8 cellular contexts compared by ENCODE assay signal in genomic region chr1:6614019-6614952, GRCh38. TPM values are rescaled to one million over a fixed set of nuclear protein-coding genes. Genes with fewer than 3 reads are reported as not detected.
DNase-seq lines count a peak whose midpoint lies in the region; ATAC-seq, FAIRE-seq and TF ChIP-seq lines count a peak whose summit lies in the region.

No MANE protein-coding gene starts in this region.

- no CpG with 5 or more reads among the region's 121 CpGs for WGBS in HepG2 (ENCODE audit: low lambda C conversion rate)

- peaks cover 20% of the 10 kb centered on the region for H3K4me1 Mint-ChIP-seq in GM23338

- TF ChIP-seq RAD21 in HepG2 (CRISPR knock-in tag; IDR thresholded peaks at IDR 0.05) = no peak

- peaks cover 32% of the 10 kb centered on the region for H3K27me3 Mint-ChIP-seq in GM23338 (ENCODE audit: insufficient read depth, low read depth, poor library complexity)

- TF ChIP-seq CTCF in A673 (conservative IDR thresholded peaks at IDR 0.05; ENCODE audit: low read depth, low read length) (no peak), GM23338 (conservative IDR thresholded peaks at IDR 0.05; ENCODE audit: low read depth in 2 of 2) (no peak), WI38 (IDR thresholded peaks at IDR 0.05; ENCODE audit: low read depth, low read length) (no peak), colonic mucosa (IDR thresholded peaks at IDR 0.05) (no peak), HepG2 (CRISPR knock-in tag; IDR thresholded peaks at IDR 0.05) (no peak)

- CTCF ChIA-PET in A673 (lab: Charles Lee) = no interaction called here
- CTCF ChIA-PET in HepG2 (lab: Yijun Ruan, JAX; ENCODE audit: low intra/inter-chr PET ratio, low total read pairs) = no interaction called here

- H3K9me3 ChIP-seq in A673 (ENCODE audit: low read depth, low read length, poor library complexity, severe bottlenecking) (no peaks in the 10 kb centered on the region), colonic mucosa (no peaks in the 10 kb centered on the region), HepG2 (ENCODE audit: low read length) (no peaks in the 10 kb centered on the region)

- peak overlapping the region; percentile 73; the same call in 2 of the 3 replicates for H3K4me3 Mint-ChIP-seq in GM23338

- H3K27me3 ChIP-seq in A673 (replicated peaks; ENCODE audit: insufficient read depth, low read depth, low read length, poor library complexity) (no peaks in the 10 kb centered on the region), GM23338 (ENCODE audit: insufficient read depth) (peaks cover 14% of the 10 kb centered on the region), colonic mucosa (no peaks in the 10 kb centered on the region), HepG2 (ENCODE audit: control insufficient read depth in 1 of 2, insufficient read depth in 2 of 2, low read length in 2 of 2) (no peaks in the 10 kb centered on the region; a peak in 1 of 5 replicates)

- H3K79me2 ChIP-seq in GM23338 (replicated peaks; ENCODE audit: insufficient read depth) (peaks cover 46% of the 10 kb centered on the region), HepG2 (ENCODE audit: insufficient read depth, low read length) (peaks cover 27% of the 10 kb centered on the region)

- FAIRE-seq in HepG2 (lab: Jason Lieb, UNC) = no peak

- no TSS peak for BruUV-seq in A673 (replicated peaks; lab: Mats Ljungman, UMichigan)
- no TSS peak for BruUV-seq in HepG2 (replicated peaks; lab: Mats Ljungman, UMichigan)

- TF ChIP-seq EP300 in HepG2 (IDR thresholded peaks at IDR 0.05; ENCODE audit: low read depth in 2 of 2, low read length in 2 of 2) (no peak), HepG2 (CRISPR knock-in tag; IDR thresholded peaks at IDR 0.05; ENCODE audit: borderline replicate concordance) (no peak)

- H3K36me3 Mint-ChIP-seq in GM23338 (ENCODE audit: low read depth) = peaks cover 27% of the 10 kb centered on the region

- H3K27ac ChIP-seq in A673 (ENCODE audit: low read depth, low read length, poor library complexity, severe bottlenecking) (peak overlapping the region; percentile 88), GM23338 (ENCODE audit: low read depth) (peak overlapping the region; percentile 80; the same call in 1 of the 2 replicates), colonic mucosa (peak overlapping the region; percentile 72), HepG2 (ENCODE audit: extremely low read length, insufficient read depth, low read length) (peak overlapping the region; percentile 87)

- H3K9me2 ChIP-seq in GM23338 (ENCODE audit: insufficient read depth) = peaks cover 3% of the 10 kb centered on the region; the same call in 1 of the 2 replicates

- H3K36me3 ChIP-seq in A673 (ENCODE audit: insufficient read depth, low read length, poor library complexity, severe bottlenecking) (peaks cover 27% of the 10 kb centered on the region), GM23338 (ENCODE audit: insufficient read depth) (0 out of 2 replicates have a peak, but pooled peaks cover 6% of the 10 kb centered on the region), colonic mucosa (no peaks in the 10 kb centered on the region), HepG2 (replicated peaks in 1 of 2; ENCODE audit: control insufficient read depth in 1 of 2, insufficient read depth in 2 of 2, low read length in 2 of 2) (peaks cover 0 to 25% of the 10 kb centered on the region in 2 experiments; a peak in 2 of 5 replicates)

- DNase-seq in A673 (ENCODE audit: low spot score) (peak; percentile 64), GM23338 (ENCODE audit: low spot score) (peak; percentile 68), colonic mucosa (peak; percentile 58), HepG2 (ENCODE audit: low spot score) (no peak), COLO829 (ENCODE audit: low spot score) (no peak)
- peak; percentile 56 for DNase-seq in stimulated activated CD8-positive, alpha-beta memory T cell treated with anti-CD3 and anti-CD28 coated beads, Interleukin-4, amount 100 ng/mL, for 24 hours (ENCODE audit: low read depth)

- peaks cover 23% of the 10 kb centered on the region for H3F3A ChIP-seq in GM23338 (replicated peaks; ENCODE audit: low read depth)

- H3K9ac ChIP-seq in colonic mucosa (ENCODE audit: low read depth in 2 of 2, low read length in 2 of 2) (peak overlapping the region; percentile 61 to 86), HepG2 (ENCODE audit: insufficient read depth, low read depth, low read length) (peak overlapping the region; percentile 80; the same call in 1 of the 2 replicates)

- H3K9me3 Mint-ChIP-seq in GM23338 = peaks cover 3% of the 10 kb centered on the region; the same call in 1 of the 3 replicates

- H4K20me1 ChIP-seq in GM23338 (replicated peaks; ENCODE audit: insufficient read depth) = peaks cover 38% of the 10 kb centered on the region
- H4K20me1 ChIP-seq in HepG2 (ENCODE audit: insufficient read depth, low read length) = no peaks in the 10 kb centered on the region; the same call in 1 of the 2 replicates

- in situ Hi-C loops in HepG2 (cut with HindIII; ENCODE audit: extremely low pct_ligation_motif_present, low pct_unique_long_range_greater_than_20kb) = no loop called here

- no peak overlapping the region for H3K27ac Mint-ChIP-seq in GM23338

- H3K4me2 ChIP-seq in GM23338 (peak overlapping the region; percentile 79), HepG2 (ENCODE audit: low read depth, low read length) (peak overlapping the region; percentile 23; the same call in 1 of the 2 replicates)

- intact Hi-C loops in A673 (cut with micrococcal nuclease; ENCODE audit: unreplicated experiment) = no loop called here
- intact Hi-C loops in colonic mucosa (cut with DNase I) = no loop called here
- intact Hi-C loops in HepG2 (cut with micrococcal nuclease; ENCODE audit: unreplicated experiment) = no loop called here

- peak overlapping the region; percentile 99 for H3K4me3 ChIP-seq in A673 (ENCODE audit: low read depth, low read length, poor library complexity, severe bottlenecking)
- peak overlapping the region; percentile 96 for H3K4me3 ChIP-seq in GM23338
- H3K4me3 ChIP-seq in WI38 (ENCODE audit: low read depth, low read length) = peak overlapping the region; percentile 77
- peak overlapping the region; percentile 95 for H3K4me3 ChIP-seq in colonic mucosa
- peak overlapping the region; percentile 84 to 97 (median 92) for H3K4me3 ChIP-seq in HepG2 (replicated peaks in 1 of 3; ENCODE audit: insufficient read depth in 1 of 3, low read depth in 2 of 3, low read length in 3 of 3)

- H2AFZ ChIP-seq in GM23338 (no peak overlapping the region), HepG2 (ENCODE audit: low read length) (no peak overlapping the region)

- peaks cover 5% of the 10 kb centered on the region for H3K4me1 ChIP-seq in A673 (ENCODE audit: insufficient read depth, low read length, poor library complexity, severe bottlenecking)
- H3K4me1 ChIP-seq in GM23338 (ENCODE audit: insufficient read depth) = peaks cover 11% of the 10 kb centered on the region
- peaks cover 3% of the 10 kb centered on the region for H3K4me1 ChIP-seq in colonic mucosa
- H3K4me1 ChIP-seq in HepG2 (ENCODE audit: insufficient read depth, low read length) = peaks cover 44% of the 10 kb centered on the region

- TF ChIP-seq POLR2A in HepG2 (IDR thresholded peaks at IDR 0.05; ENCODE audit: insufficient read depth in 1 of 2, low read depth in 2 of 2, low read length in 2 of 2) = no peak

- peak; percentile 18 for ATAC-seq in GM23338
- peak; percentile 23 for ATAC-seq in HepG2
- ATAC-seq in GM21528 (IDR thresholded peaks at IDR 0.05; ENCODE audit: low FRiP score, unreplicated experiment) = no peak

- POLR2A ChIA-PET in A673 (lab: Charles Lee; ENCODE audit: low non-redundant PET) (interaction anchor here (1.1 kb wide), 1 partner anchor 558 kb away, joined by 4 read pairs; no protein-coding TSS in a partner anchor), HepG2 (lab: Yijun Ruan, JAX) (interaction anchor here (5.6 kb wide), 1 partner anchor 13 kb away, joined by 60 read pairs; the partner anchor contains the start of gene KLHL21)

RNA-seq across cellular contexts. Expression of gene PHF13, which starts 0.8 kb away (rescaled TPM):
- total RNA-seq in A673 (2021) (37.8 and 44.2 TPM in 2 replicates), colonic mucosa (10 to 100 TPM in 1 of 2 donors, 1 to 10 TPM in 1; 8.0 to 13.4 TPM), HepG2 (2016; rRNA removed; fragmentation: Illumina TruSeq; extraction: Trizol) (7.4 and 8.4 TPM in 2 replicates)
- total RNA-seq in GM23338 (2014; rRNA removed; shearing (Covaris generic)) = 33.2 and 37.1 TPM in 2 replicates
- polyA plus RNA-seq in GM23338 (2016; fragmentation: Nextera tagmentation; extraction: Ambion mirVana) (10.4 and 12.1 TPM in 2 replicates), HepG2 (2011; rRNA removed) (4.7 and 6.1 TPM in 2 replicates)
- total RNA-seq in HepG2 (2016; cell fraction: cytosol; rRNA removed; fragmentation: Illumina TruSeq; extraction: Trizol; ENCODE audit: low read depth) = 1.8 TPM in 2 replicates
- 7.7 and 8.2 TPM in 2 replicates for total RNA-seq in HepG2 (2016; cell fraction: insoluble cytoplasmic fraction; rRNA removed; fragmentation: Illumina TruSeq; extraction: Trizol)
- total RNA-seq in HepG2 (2016; cell fraction: membrane; rRNA removed; fragmentation: Illumina TruSeq; extraction: Trizol) = 5.3 and 5.8 TPM in 2 replicates
- total RNA-seq in HepG2 (2016; cell fraction: nucleus; rRNA removed; fragmentation: Illumina TruSeq; extraction: Trizol) = 8.5 and 10.6 TPM in 2 replicates
- 3.7 and 4.9 TPM in 2 replicates for polyA plus RNA-seq in HepG2 (2011; cell fraction: cytosol; rRNA removed)
- 9.9 and 12.6 TPM in 2 replicates for polyA plus RNA-seq in HepG2 (2011; cell fraction: nucleus; rRNA removed)
- 15.6 and 16.1 TPM in 2 replicates for polyA plus RNA-seq in HepG2 (2012)
- polyA plus RNA-seq in HepG2 (2016; cell fraction: cytosol; fragmentation: Illumina TruSeq; extraction: Trizol; ENCODE audit: low read depth) = 0.83 and 0.97 TPM in 2 replicates
- 9.5 and 10.6 TPM in 2 replicates for polyA plus RNA-seq in HepG2 (2016; cell fraction: insoluble cytoplasmic fraction; fragmentation: Illumina TruSeq; extraction: Trizol; ENCODE audit: low read depth)
- polyA plus RNA-seq in HepG2 (2016; cell fraction: membrane; fragmentation: Illumina TruSeq; extraction: Trizol; ENCODE audit: low read depth) = 2.9 and 3.0 TPM in 2 replicates
- polyA plus RNA-seq in HepG2 (2016; cell fraction: nucleus; fragmentation: Illumina TruSeq; extraction: Trizol; ENCODE audit: insufficient read depth, low read depth) = 19.2 and 19.9 TPM in 2 replicates
- 2.6 and 5.3 TPM in 2 replicates for polyA minus RNA-seq in HepG2 (2011; rRNA and poly(A)+ RNA removed; ENCODE audit: low replicate concordance)
- polyA minus RNA-seq in HepG2 (2011; cell fraction: cytosol; rRNA and poly(A)+ RNA removed) = 4.9 and 7.5 TPM in 2 replicates
- polyA minus RNA-seq in HepG2 (2011; cell fraction: nucleus; rRNA and poly(A)+ RNA removed) = 4.2 and 4.7 TPM in 2 replicates

RNA-seq across cellular contexts. Expression of gene THAP3, which starts 10.4 kb away (rescaled TPM):
- 23.6 and 27.9 TPM in 2 replicates for total RNA-seq in A673 (2021)
- 15.1 and 18.6 TPM in 2 replicates for total RNA-seq in GM23338 (2014; rRNA removed; shearing (Covaris generic))
- 20.9 and 23.8 TPM in 2 replicates for polyA plus RNA-seq in GM23338 (2016; fragmentation: Nextera tagmentation; extraction: Ambion mirVana)
- total RNA-seq in colonic mucosa = 10 to 100 TPM in 1 of 2 donors, 1 to 10 TPM in 1; 9.1 to 18.2 TPM
- total RNA-seq in HepG2 (2016; rRNA removed; fragmentation: Illumina TruSeq; extraction: Trizol) = 14.9 and 15.0 TPM in 2 replicates
- 9.0 and 9.7 TPM in 2 replicates for total RNA-seq in HepG2 (2016; cell fraction: cytosol; rRNA removed; fragmentation: Illumina TruSeq; extraction: Trizol; ENCODE audit: low read depth)
- 15.7 and 15.9 TPM in 2 replicates for total RNA-seq in HepG2 (2016; cell fraction: insoluble cytoplasmic fraction; rRNA removed; fragmentation: Illumina TruSeq; extraction: Trizol)
- total RNA-seq in HepG2 (2016; cell fraction: membrane; rRNA removed; fragmentation: Illumina TruSeq; extraction: Trizol) = 12.2 and 13.1 TPM in 2 replicates
- 12.6 and 13.1 TPM in 2 replicates for total RNA-seq in HepG2 (2016; cell fraction: nucleus; rRNA removed; fragmentation: Illumina TruSeq; extraction: Trizol)
- 10.3 and 12.1 TPM in 2 replicates for polyA plus RNA-seq in HepG2 (2011; rRNA removed)
- polyA plus RNA-seq in HepG2 (2011; cell fraction: cytosol; rRNA removed) = 7.0 and 10.7 TPM in 2 replicates
- polyA plus RNA-seq in HepG2 (2011; cell fraction: nucleus; rRNA removed) = 24.3 and 30.1 TPM in 2 replicates
- 8.1 and 8.4 TPM in 2 replicates for polyA plus RNA-seq in HepG2 (2012)
- polyA plus RNA-seq in HepG2 (2016; cell fraction: cytosol; fragmentation: Illumina TruSeq; extraction: Trizol; ENCODE audit: low read depth) = 4.4 and 4.8 TPM in 2 replicates
- polyA plus RNA-seq in HepG2 (2016; cell fraction: insoluble cytoplasmic fraction; fragmentation: Illumina TruSeq; extraction: Trizol; ENCODE audit: low read depth) = 11.7 and 12.3 TPM in 2 replicates
- 5.1 and 6.0 TPM in 2 replicates for polyA plus RNA-seq in HepG2 (2016; cell fraction: membrane; fragmentation: Illumina TruSeq; extraction: Trizol; ENCODE audit: low read depth)
- polyA plus RNA-seq in HepG2 (2016; cell fraction: nucleus; fragmentation: Illumina TruSeq; extraction: Trizol; ENCODE audit: insufficient read depth, low read depth) = 24.7 and 27.0 TPM in 2 replicates
- 17.1 and 18.0 TPM in 2 replicates for polyA minus RNA-seq in HepG2 (2011; rRNA and poly(A)+ RNA removed; ENCODE audit: low replicate concordance)
- polyA minus RNA-seq in HepG2 (2011; cell fraction: cytosol; rRNA and poly(A)+ RNA removed) = 3.2 and 4.4 TPM in 2 replicates
- polyA minus RNA-seq in HepG2 (2011; cell fraction: nucleus; rRNA and poly(A)+ RNA removed) = 8.4 and 9.4 TPM in 2 replicates

RNA-seq across cellular contexts. Expression of gene KLHL21, which starts 11.6 kb away (rescaled TPM):
- 29.4 and 38.0 TPM in 2 replicates for total RNA-seq in A673 (2021)
- total RNA-seq in GM23338 (2014; rRNA removed; shearing (Covaris generic)) = 31.1 and 35.9 TPM in 2 replicates
- 7.3 and 7.8 TPM in 2 replicates for polyA plus RNA-seq in GM23338 (2016; fragmentation: Nextera tagmentation; extraction: Ambion mirVana)
- 1 to 10 TPM; 9.4 TPM for total RNA-seq in colonic mucosa
- total RNA-seq in HepG2 (2016; rRNA removed; fragmentation: Illumina TruSeq; extraction: Trizol) = 20.9 and 25.0 TPM in 2 replicates
- total RNA-seq in HepG2 (2016; cell fraction: cytosol; rRNA removed; fragmentation: Illumina TruSeq; extraction: Trizol; ENCODE audit: low read depth) = 4.1 and 5.1 TPM in 2 replicates
- total RNA-seq in HepG2 (2016; cell fraction: insoluble cytoplasmic fraction; rRNA removed; fragmentation: Illumina TruSeq; extraction: Trizol) = 16.6 and 24.3 TPM in 2 replicates
- 11.5 and 11.6 TPM in 2 replicates for total RNA-seq in HepG2 (2016; cell fraction: membrane; rRNA removed; fragmentation: Illumina TruSeq; extraction: Trizol)
- total RNA-seq in HepG2 (2016; cell fraction: nucleus; rRNA removed; fragmentation: Illumina TruSeq; extraction: Trizol) = 22.1 and 26.1 TPM in 2 replicates
- 14.8 and 19.9 TPM in 2 replicates for polyA plus RNA-seq in HepG2 (2011; rRNA removed)
- 10.9 and 14.4 TPM in 2 replicates for polyA plus RNA-seq in HepG2 (2011; cell fraction: cytosol; rRNA removed)
- polyA plus RNA-seq in HepG2 (2011; cell fraction: nucleus; rRNA removed) = 95.0 and 99.0 TPM in 2 replicates
- 13.7 and 34.6 TPM in 2 replicates for polyA plus RNA-seq in HepG2 (2012)
- polyA plus RNA-seq in HepG2 (2016; cell fraction: cytosol; fragmentation: Illumina TruSeq; extraction: Trizol; ENCODE audit: low read depth) = 2.2 and 2.8 TPM in 2 replicates
- 14.0 and 18.0 TPM in 2 replicates for polyA plus RNA-seq in HepG2 (2016; cell fraction: insoluble cytoplasmic fraction; fragmentation: Illumina TruSeq; extraction: Trizol; ENCODE audit: low read depth)
- 4.8 and 5.2 TPM in 2 replicates for polyA plus RNA-seq in HepG2 (2016; cell fraction: membrane; fragmentation: Illumina TruSeq; extraction: Trizol; ENCODE audit: low read depth)
- polyA plus RNA-seq in HepG2 (2016; cell fraction: nucleus; fragmentation: Illumina TruSeq; extraction: Trizol; ENCODE audit: insufficient read depth, low read depth) = 41.5 and 42.6 TPM in 2 replicates
- 28.3 and 69.9 TPM in 2 replicates for polyA minus RNA-seq in HepG2 (2011; rRNA and poly(A)+ RNA removed; ENCODE audit: low replicate concordance)
- 21.0 and 26.5 TPM in 2 replicates for polyA minus RNA-seq in HepG2 (2011; cell fraction: cytosol; rRNA and poly(A)+ RNA removed)
- polyA minus RNA-seq in HepG2 (2011; cell fraction: nucleus; rRNA and poly(A)+ RNA removed) = 34.2 and 40.8 TPM in 2 replicates

RNA-seq across cellular contexts. Expression of gene ZBTB48, which starts 34.5 kb away (rescaled TPM):
- total RNA-seq in A673 (2021) = 29.9 and 35.3 TPM in 2 replicates
- total RNA-seq in GM23338 (2014; rRNA removed; shearing (Covaris generic)) = 21.0 and 25.5 TPM in 2 replicates
- 17.3 and 18.0 TPM in 2 replicates for polyA plus RNA-seq in GM23338 (2016; fragmentation: Nextera tagmentation; extraction: Ambion mirVana)
- 10 to 100 TPM; 37.0 to 44.5 TPM for total RNA-seq in colonic mucosa
- total RNA-seq in HepG2 (2016; rRNA removed; fragmentation: Illumina TruSeq; extraction: Trizol) = 13.8 and 17.1 TPM in 2 replicates
- 5.0 and 5.2 TPM in 2 replicates for total RNA-seq in HepG2 (2016; cell fraction: cytosol; rRNA removed; fragmentation: Illumina TruSeq; extraction: Trizol; ENCODE audit: low read depth)
- total RNA-seq in HepG2 (2016; cell fraction: insoluble cytoplasmic fraction; rRNA removed; fragmentation: Illumina TruSeq; extraction: Trizol) = 8.3 and 21.5 TPM in 2 replicates
- 5.7 and 8.8 TPM in 2 replicates for total RNA-seq in HepG2 (2016; cell fraction: membrane; rRNA removed; fragmentation: Illumina TruSeq; extraction: Trizol)
- 17.3 and 20.3 TPM in 2 replicates for total RNA-seq in HepG2 (2016; cell fraction: nucleus; rRNA removed; fragmentation: Illumina TruSeq; extraction: Trizol)
- polyA plus RNA-seq in HepG2 (2011; rRNA removed) = 13.0 and 18.1 TPM in 2 replicates
- polyA plus RNA-seq in HepG2 (2011; cell fraction: cytosol; rRNA removed) = 10.2 and 13.3 TPM in 2 replicates
- 62.4 and 69.3 TPM in 2 replicates for polyA plus RNA-seq in HepG2 (2011; cell fraction: nucleus; rRNA removed)
- 9.9 and 13.5 TPM in 2 replicates for polyA plus RNA-seq in HepG2 (2012)
- polyA plus RNA-seq in HepG2 (2016; cell fraction: cytosol; fragmentation: Illumina TruSeq; extraction: Trizol; ENCODE audit: low read depth) = 3.7 and 4.2 TPM in 2 replicates
- 7.6 TPM in 2 replicates for polyA plus RNA-seq in HepG2 (2016; cell fraction: insoluble cytoplasmic fraction; fragmentation: Illumina TruSeq; extraction: Trizol; ENCODE audit: low read depth)
- polyA plus RNA-seq in HepG2 (2016; cell fraction: membrane; fragmentation: Illumina TruSeq; extraction: Trizol; ENCODE audit: low read depth) = 5.0 and 5.6 TPM in 2 replicates
- polyA plus RNA-seq in HepG2 (2016; cell fraction: nucleus; fragmentation: Illumina TruSeq; extraction: Trizol; ENCODE audit: insufficient read depth, low read depth) = 44.7 and 51.5 TPM in 2 replicates
- polyA minus RNA-seq in HepG2 (2011; rRNA and poly(A)+ RNA removed; ENCODE audit: low replicate concordance) = 30.6 and 46.1 TPM in 2 replicates
- polyA minus RNA-seq in HepG2 (2011; cell fraction: cytosol; rRNA and poly(A)+ RNA removed) = 4.3 and 8.8 TPM in 2 replicates
- 18.5 and 19.6 TPM in 2 replicates for polyA minus RNA-seq in HepG2 (2011; cell fraction: nucleus; rRNA and poly(A)+ RNA removed)

RNA-seq across cellular contexts. Expression of gene TAS1R1, which starts 59.2 kb away (rescaled TPM):
- total RNA-seq in A673 (2021) (not detected in 2 replicates), colonic mucosa (not detected), HepG2 (2016; rRNA removed; fragmentation: Illumina TruSeq; extraction: Trizol) (0.98 and 1.4 TPM in 2 replicates)
- total RNA-seq in GM23338 (2014; rRNA removed; shearing (Covaris generic)) = not detected in 2 replicates
- polyA plus RNA-seq in GM23338 (2016; fragmentation: Nextera tagmentation; extraction: Ambion mirVana) (0.19 TPM in 1 of 2 replicates, not detected in the other), HepG2 (2011; rRNA removed) (1.6 and 1.9 TPM in 2 replicates)
- total RNA-seq in HepG2 (2016; cell fraction: cytosol; rRNA removed; fragmentation: Illumina TruSeq; extraction: Trizol; ENCODE audit: low read depth) = 0.26 and 0.30 TPM in 2 replicates
- 1.4 and 1.7 TPM in 2 replicates for total RNA-seq in HepG2 (2016; cell fraction: insoluble cytoplasmic fraction; rRNA removed; fragmentation: Illumina TruSeq; extraction: Trizol)
- 1.1 and 2.0 TPM in 2 replicates for total RNA-seq in HepG2 (2016; cell fraction: membrane; rRNA removed; fragmentation: Illumina TruSeq; extraction: Trizol)
- 1.1 TPM in 2 replicates for total RNA-seq in HepG2 (2016; cell fraction: nucleus; rRNA removed; fragmentation: Illumina TruSeq; extraction: Trizol)
- polyA plus RNA-seq in HepG2 (2011; cell fraction: cytosol; rRNA removed) = 1.8 and 2.4 TPM in 2 replicates
- polyA plus RNA-seq in HepG2 (2011; cell fraction: nucleus; rRNA removed) = 0.93 and 1.9 TPM in 2 replicates
- polyA plus RNA-seq in HepG2 (2012) = 0.30 and 0.32 TPM in 2 replicates
- 0.71 and 0.72 TPM in 2 replicates for polyA plus RNA-seq in HepG2 (2016; cell fraction: cytosol; fragmentation: Illumina TruSeq; extraction: Trizol; ENCODE audit: low read depth)
- 0.81 and 1.2 TPM in 2 replicates for polyA plus RNA-seq in HepG2 (2016; cell fraction: insoluble cytoplasmic fraction; fragmentation: Illumina TruSeq; extraction: Trizol; ENCODE audit: low read depth)
- 1.2 TPM in 2 replicates for polyA plus RNA-seq in HepG2 (2016; cell fraction: membrane; fragmentation: Illumina TruSeq; extraction: Trizol; ENCODE audit: low read depth)
- polyA plus RNA-seq in HepG2 (2016; cell fraction: nucleus; fragmentation: Illumina TruSeq; extraction: Trizol; ENCODE audit: insufficient read depth, low read depth) = 1.9 and 2.5 TPM in 2 replicates
- 0.09 and 5.5 TPM in 2 replicates for polyA minus RNA-seq in HepG2 (2011; rRNA and poly(A)+ RNA removed; ENCODE audit: low replicate concordance)
- polyA minus RNA-seq in HepG2 (2011; cell fraction: cytosol; rRNA and poly(A)+ RNA removed) = 0.79 and 1.3 TPM in 2 replicates
- 0.26 and 1.2 TPM in 2 replicates for polyA minus RNA-seq in HepG2 (2011; cell fraction: nucleus; rRNA and poly(A)+ RNA removed)

Comparison
In these comparisons a context has a peak if more than half of its experiments do, and no peak if none do; other contexts are left out.
1. DNase-seq: peak in A673 (single experiment), GM23338 (single experiment), colonic mucosa (single experiment) and stimulated activated CD8-positive, alpha-beta memory T cell treated with anti-CD3 and anti-CD28 coated beads, Interleukin-4, amount 100 ng/mL, for 24 hours (single experiment); none in HepG2 (single experiment) and COLO829 (single experiment).
2. Peak in every context shown above with its lines, with median percentiles within 50 percentile points of each other: H3K27ac ChIP-seq and H3K4me3 ChIP-seq.